9 cellular contexts compared by ENCODE assay signal in the genomic region with DNA sequence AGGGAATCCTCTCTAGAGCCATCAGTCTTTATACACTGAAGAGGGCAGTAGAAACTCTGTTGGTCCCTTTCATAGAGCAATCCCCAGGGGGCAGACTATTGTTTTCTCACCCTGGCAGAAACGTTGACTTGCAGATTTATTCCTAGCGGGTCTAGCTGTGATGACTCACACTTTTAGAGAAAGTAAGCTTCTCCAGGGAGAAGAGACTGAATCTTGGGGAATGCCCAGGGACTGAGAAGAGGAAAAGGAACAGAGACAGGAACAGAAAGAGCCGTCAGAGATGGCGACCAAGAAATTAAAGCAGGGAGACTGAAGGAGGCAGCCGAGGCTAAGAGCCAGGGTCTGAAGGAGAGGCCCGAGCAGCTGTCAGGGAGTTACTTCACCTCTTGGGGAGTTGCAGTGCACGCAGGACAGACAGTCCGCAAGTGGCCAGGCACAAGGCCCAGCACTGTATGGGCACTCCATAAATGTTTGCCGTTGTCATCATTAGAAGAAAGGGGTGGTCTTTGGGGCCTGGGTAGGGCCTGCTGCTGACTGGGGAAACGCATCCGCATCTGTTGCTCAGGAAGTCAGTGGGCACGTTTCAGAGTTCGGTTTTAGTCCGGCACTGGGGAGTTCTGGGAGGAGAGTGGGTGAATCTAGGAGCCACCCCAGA. TPM values are rescaled to one million over a fixed set of nuclear protein-coding genes. Genes with fewer than 3 reads are reported as not detected.
DNase-seq lines count a peak whose midpoint lies in the region; ATAC-seq, FAIRE-seq and TF ChIP-seq lines count a peak whose summit lies in the region.
"Had no signal": no experiment of that assay in that cellular context is flagged by ENCODE, and none has a peak within 500 bp of the region (broad histone marks: within the 10 kb centered on the region; RNA-seq: fewer than 3 reads in every experiment).

No MANE protein-coding gene starts in this region.

- peaks cover 20% of the 10 kb centered on the region for H3K4me1 Mint-ChIP-seq in T-helper 2 cell treated with Interferon-gamma antibody and Interleukin-4, amounts not matched to agents 5 μg/mL and 100 μg/mL, for 36 hours (ENCODE audit: low read depth)
- H3K4me1 Mint-ChIP-seq in stimulated activated memory B cell treated with anti-CD40 and anti-IgM and Interleukin-4, amounts not matched to agents 10 μg/mL and 1 μg/mL and 100 μg/mL, for 72 hours, result peaks cover 29% of the 10 kb centered on the region

- intact Hi-C loops in colonic mucosa (cut with DNase I) (loop anchor here (5.0 kb wide), 1 partner anchor 139 kb away; no protein-coding TSS in a partner anchor), kidney (cut with DNase I) (no loop called here)

- peak overlapping the region; percentile 78 for H3K27ac ChIP-seq in colonic mucosa
- peak overlapping the region; percentile 79 to 88 for H3K27ac ChIP-seq in kidney (ENCODE audit: low read depth in 2 of 2, low read length in 2 of 2)

- H3K4me3 ChIP-seq in LNCaP clone FGC (ENCODE audit: low read depth, low read length) (no peak overlapping the region), colonic mucosa (no peak overlapping the region), kidney (ENCODE audit: low read length in 2 of 2) (no peak overlapping the region)

- peaks cover 8% of the 10 kb centered on the region for H3K36me3 Mint-ChIP-seq in T-helper 2 cell treated with Interferon-gamma antibody and Interleukin-4, amounts not matched to agents 5 μg/mL and 100 μg/mL, for 36 hours (ENCODE audit: low read depth)
- H3K36me3 Mint-ChIP-seq in stimulated activated memory B cell treated with anti-CD40 and anti-IgM and Interleukin-4, amounts not matched to agents 10 μg/mL and 1 μg/mL and 100 μg/mL, for 72 hours, result no peaks in the 10 kb centered on the region

- H3K27ac Mint-ChIP-seq in T-helper 2 cell treated with Interferon-gamma antibody and Interleukin-4, amounts not matched to agents 5 μg/mL and 100 μg/mL, for 36 hours, result peak overlapping the region; percentile 88
- no peak overlapping the region for H3K27ac Mint-ChIP-seq in stimulated activated memory B cell treated with anti-CD40 and anti-IgM and Interleukin-4, amounts not matched to agents 10 μg/mL and 1 μg/mL and 100 μg/mL, for 72 hours

- H3K9ac ChIP-seq in colonic mucosa (ENCODE audit: low read depth in 2 of 2, low read length in 2 of 2), result peak overlapping the region in 1 of 2 donors; percentile 38
- peak overlapping the region in 1 of 2 donors; percentile 37 for H3K9ac ChIP-seq in kidney (ENCODE audit: low read length in 2 of 2)

- H3K4me1 ChIP-seq in colonic mucosa (peaks cover 8% of the 10 kb centered on the region), kidney (ENCODE audit: control insufficient read depth in 1 of 2, insufficient read depth in 1 of 2, low read depth in 1 of 2, low read length in 2 of 2) (peaks cover 25 to 38% of the 10 kb centered on the region in 2 donors)

- H3K27me3 Mint-ChIP-seq in T-helper 2 cell treated with Interferon-gamma antibody and Interleukin-4, amounts not matched to agents 5 μg/mL and 100 μg/mL, for 36 hours (ENCODE audit: low read depth), result peaks cover 3% of the 10 kb centered on the region
- H3K27me3 Mint-ChIP-seq in stimulated activated memory B cell treated with anti-CD40 and anti-IgM and Interleukin-4, amounts not matched to agents 10 μg/mL and 1 μg/mL and 100 μg/mL, for 72 hours, result peaks cover 91% of the 10 kb centered on the region

- FAIRE-seq in kidney (lab: Jason Lieb, UNC), result peak; percentile 82
- FAIRE-seq: colon had no signal

- H3K9me3 Mint-ChIP-seq in T-helper 2 cell treated with Interferon-gamma antibody and Interleukin-4, amounts not matched to agents 5 μg/mL and 100 μg/mL, for 36 hours, result no peaks in the 10 kb centered on the region
- no peaks in the 10 kb centered on the region for H3K9me3 Mint-ChIP-seq in stimulated activated memory B cell treated with anti-CD40 and anti-IgM and Interleukin-4, amounts not matched to agents 10 μg/mL and 1 μg/mL and 100 μg/mL, for 72 hours

- ATAC-seq in stimulated activated memory B cell treated with anti-CD40 and anti-IgM and Interleukin-4, amounts not matched to agents 10 μg/mL and 1 μg/mL and 100 μg/mL, for 72 hours, result peak; percentile 68
- ATAC-seq in GM18520 (IDR thresholded peaks at IDR 0.05; ENCODE audit: unreplicated experiment), result no peak

- no peaks in the 10 kb centered on the region for H3K27me3 ChIP-seq in colonic mucosa

- TF ChIP-seq CTCF in GM20000 (IDR thresholded peaks at IDR 0.05; ENCODE audit: extremely low read depth, missing control alignments) (no peak), LNCaP clone FGC (IDR thresholded peaks at IDR 0.05; ENCODE audit: control insufficient read depth, extremely low read depth, insufficient read depth) (peak; percentile 60), colonic mucosa (IDR thresholded peaks at IDR 0.05) (peak; percentile 39), kidney (IDR thresholded peaks at IDR 0.05; ENCODE audit: borderline replicate concordance, extremely low read depth, insufficient read depth) (peak; percentile 28)

- H3K4me3 Mint-ChIP-seq in T-helper 2 cell treated with Interferon-gamma antibody and Interleukin-4, amounts not matched to agents 5 μg/mL and 100 μg/mL, for 36 hours, result peak overlapping the region; percentile 55
- H3K4me3 Mint-ChIP-seq in stimulated activated memory B cell treated with anti-CD40 and anti-IgM and Interleukin-4, amounts not matched to agents 10 μg/mL and 1 μg/mL and 100 μg/mL, for 72 hours, result peak overlapping the region; percentile 34

- H3K9me3 ChIP-seq in colonic mucosa (no peaks in the 10 kb centered on the region), kidney (ENCODE audit: control insufficient read depth in 1 of 2, low read length in 2 of 2) (no peaks in the 10 kb centered on the region)

- peaks cover 3% of the 10 kb centered on the region for H3K36me3 ChIP-seq in colonic mucosa
- peaks cover 0 to 7% of the 10 kb centered on the region in 2 donors for H3K36me3 ChIP-seq in kidney (ENCODE audit: control insufficient read depth in 1 of 2, insufficient read depth in 2 of 2, low read length in 2 of 2)

- DNase-seq in DMS 273 treated with DMSO at 0.1 percent for 48 hours (lab: John Stamatoyannopoulos, UW), result peak; percentile 16
- peak; percentile 78 for DNase-seq in GM20000 (ENCODE audit: low spot score)
- peak; percentile 67 for DNase-seq in LNCaP clone FGC (ENCODE audit: low read depth)
- DNase-seq in T-helper 2 cell treated with Interferon-gamma antibody and Interleukin-4, amounts not matched to agents 5 μg/mL and 100 μg/mL, for 36 hours (ENCODE audit: low spot score), result peak; percentile 32
- no peak for DNase-seq in colonic mucosa
- DNase-seq in kidney, result no peak

RNA-seq across cellular contexts. Expression of gene PLEKHG6, which starts 13.0 kb away (rescaled TPM):
- total RNA-seq in colonic mucosa (100 to 1,000 TPM; 107 to 123 TPM), kidney (2.5 TPM)
- 2.9 TPM for polyA plus RNA-seq in kidney (ENCODE audit: insufficient read depth, low read depth, low replicate concordance)

RNA-seq across cellular contexts. Expression of gene TNFRSF1A, which starts 18.4 kb away (rescaled TPM):
- total RNA-seq in colonic mucosa, result 100 to 1,000 TPM; 116 to 164 TPM
- total RNA-seq in kidney, result 186 TPM
- polyA plus RNA-seq in kidney (ENCODE audit: insufficient read depth, low read depth, low replicate concordance), result 99.6 TPM

RNA-seq across cellular contexts. Expression of gene SCNN1A, which starts 51.9 kb away (rescaled TPM):
- 100 to 1,000 TPM; 158 to 188 TPM for total RNA-seq in colonic mucosa
- 452 TPM for total RNA-seq in kidney
- 225 TPM for polyA plus RNA-seq in kidney (ENCODE audit: insufficient read depth, low read depth, low replicate concordance)

Comparison
In these comparisons a context has a peak if more than half of its experiments do, and no peak if none do; other contexts are left out.
1. DNase-seq: peak in DMS 273 treated with DMSO at 0.1 percent for 48 hours (single experiment), GM20000 (single experiment), LNCaP clone FGC (single experiment) and T-helper 2 cell treated with Interferon-gamma antibody and Interleukin-4, amounts not matched to agents 5 μg/mL and 100 μg/mL, for 36 hours (single experiment); none in colonic mucosa (single experiment) and kidney (single experiment).
2. RNA of gene PLEKHG6, which starts 13.0 kb away (total RNA-seq): 107 to 123 TPM in colonic mucosa; 2.5 TPM in kidney (single experiment); every median in the first group is over 10 times any median in the second.